In genomic region chr17:64109400-64109799, GRCh38 we compare ENCODE assay signal across 1 cellular context.
TF ChIP-seq lines count a peak whose summit lies in the region.

No MANE protein-coding gene starts in this region.

TF ChIP-seq in liver, 16 proteins besides CTCF, POLR2A, EP300 and RAD21 (continued from another document):
- no peak for TF ChIP-seq ZBTB33 (IDR thresholded peaks at IDR 0.05)
- no peak for TF ChIP-seq FOXA1 (IDR thresholded peaks at IDR 0.05)
- no peak for TF ChIP-seq EGR1 (IDR thresholded peaks at IDR 0.05; ENCODE audit: low read depth in 2 of 2)
- no peak for TF ChIP-seq JUND (IDR thresholded peaks at IDR 0.05)
- no peak for TF ChIP-seq SP1 (IDR thresholded peaks at IDR 0.05)
- no peak for TF ChIP-seq NR2F2 (IDR thresholded peaks at IDR 0.05)
